ENCODE assay signal across 21 cellular contexts in the genomic region with DNA sequence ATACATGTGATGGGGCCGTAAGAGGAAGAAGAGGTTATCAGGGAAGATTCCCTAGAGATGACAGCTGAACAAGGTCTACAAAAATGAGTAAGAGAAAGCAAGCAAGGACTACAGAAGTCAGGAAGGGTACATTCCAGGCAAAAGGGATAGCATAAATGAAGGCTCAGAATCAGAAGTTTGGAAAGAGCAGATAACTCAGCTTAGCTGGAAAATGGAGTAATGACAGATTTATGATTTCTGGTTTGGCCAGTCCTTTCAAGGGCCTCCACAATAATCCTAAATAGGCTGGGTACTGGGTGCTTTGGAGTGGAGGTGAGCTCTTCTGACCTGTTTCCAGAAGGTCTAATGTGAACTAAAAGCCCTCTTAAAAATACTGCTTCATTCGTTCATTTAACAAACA.
DNase-seq lines count a peak whose midpoint lies in the region; ATAC-seq, FAIRE-seq and TF ChIP-seq lines count a peak whose summit lies in the region.
"Had no signal": no experiment of that assay in that cellular context is flagged by ENCODE, and none has a peak within 500 bp of the region (broad histone marks: within the 10 kb centered on the region; RNA-seq: fewer than 3 reads in every experiment).

No MANE protein-coding gene starts in this region.

- no peaks in the 10 kb centered on the region for H3K27me3 Mint-ChIP-seq in activated T-cell treated with anti-CD3 and anti-CD28 coated beads, Interleukin-2, amount 50 U/mL, for 72 hours (ENCODE audit: low read depth)
- no peaks in the 10 kb centered on the region for H3K27me3 Mint-ChIP-seq in astrocyte (ENCODE audit: low read depth, unreplicated experiment)
- H3K27me3 Mint-ChIP-seq in stimulated activated memory B cell treated with anti-CD40 and anti-IgM and Interleukin-4, amounts not matched to agents 10 μg/mL and 1 μg/mL and 100 μg/mL, for 72 hours, result no peaks in the 10 kb centered on the region
- no peaks in the 10 kb centered on the region for H3K27me3 Mint-ChIP-seq in endodermal cell (ENCODE audit: insufficient read depth)
- H3K27me3 Mint-ChIP-seq: B cell had no signal

- H3K4me1 Mint-ChIP-seq in activated T-cell treated with anti-CD3 and anti-CD28 coated beads, Interleukin-2, amount 50 U/mL, for 72 hours (ENCODE audit: low read depth), result no peaks in the 10 kb centered on the region
- H3K4me1 Mint-ChIP-seq in astrocyte (ENCODE audit: low read depth, unreplicated experiment) (peaks cover 6% of the 10 kb centered on the region), endodermal cell (peaks cover 28% of the 10 kb centered on the region)
- peaks cover 32% of the 10 kb centered on the region for H3K4me1 Mint-ChIP-seq in stimulated activated memory B cell treated with anti-CD40 and anti-IgM and Interleukin-4, amounts not matched to agents 10 μg/mL and 1 μg/mL and 100 μg/mL, for 72 hours

- no peaks in the 10 kb centered on the region for H3K4me1 ChIP-seq in astrocyte (ENCODE audit: insufficient read depth, low read length)
- H3K4me1 ChIP-seq in endodermal cell (ENCODE audit: control insufficient read depth, insufficient read depth, low read length), result no peaks in the 10 kb centered on the region

- no peaks in the 10 kb centered on the region for H3K27me3 ChIP-seq in astrocyte (ENCODE audit: insufficient read depth, low read length)
- H3K27me3 ChIP-seq in endodermal cell (ENCODE audit: control insufficient read depth, insufficient read depth, low read length, poor library complexity, severe bottlenecking), result no peaks in the 10 kb centered on the region

- peaks cover 0 to 2% of the 10 kb centered on the region in 2 donors for H3K36me3 Mint-ChIP-seq in activated T-cell treated with anti-CD3 and anti-CD28 coated beads, Interleukin-2, amount 50 U/mL, for 72 hours (ENCODE audit: insufficient read depth in 2 of 2)
- H3K36me3 Mint-ChIP-seq in astrocyte (ENCODE audit: low read depth, unreplicated experiment), result peaks cover 12% of the 10 kb centered on the region
- H3K36me3 Mint-ChIP-seq in stimulated activated memory B cell treated with anti-CD40 and anti-IgM and Interleukin-4, amounts not matched to agents 10 μg/mL and 1 μg/mL and 100 μg/mL, for 72 hours, result peaks cover 31% of the 10 kb centered on the region
- H3K36me3 Mint-ChIP-seq in endodermal cell (ENCODE audit: low read depth), result no peaks in the 10 kb centered on the region

- TF ChIP-seq CTCF in astrocyte (IDR thresholded peaks at IDR 0.05; ENCODE audit: insufficient read depth, low read depth, low read length), result no peak
- TF ChIP-seq CTCF in fibroblast of villous mesenchyme (IDR thresholded peaks at IDR 0.05; ENCODE audit: insufficient read depth, low read depth, low read length), result no peak
- TF ChIP-seq CTCF in endodermal cell (conservative IDR thresholded peaks at IDR 0.05), result no peak

- no peak for DNase-seq in activated T-cell treated with anti-CD3 and anti-CD28 coated beads, Interleukin-2, amount 50 U/mL, for 72 hours
- DNase-seq in activated T-cell treated with anti-CD3 and anti-CD28 coated beads, Interleukin-2, amount 50 U/mL, for 1 hour, result no peak
- DNase-seq in astrocyte (ENCODE audit: low read depth) (no peak), fibroblast of villous mesenchyme (ENCODE audit: low read depth) (peak; percentile 36), endodermal cell (no peak)
- no peak for DNase-seq in activated CD4-positive, alpha-beta T cell treated with anti-CD3 and anti-CD28 coated beads for 48 hours
- DNase-seq: GOT3, NCI-H1105, NCI-H146, NCI-H2029, NCI-H2171, NCI-H345, NCI-H524 treated with DMSO at 0.1 percent for 48 hours, PC-3, RPMI8226, SIG-M5, SK-N-SH had no signal

- H3K9me3 Mint-ChIP-seq in activated T-cell treated with anti-CD3 and anti-CD28 coated beads, Interleukin-2, amount 50 U/mL, for 72 hours, result no peaks in the 10 kb centered on the region
- H3K9me3 Mint-ChIP-seq in astrocyte (ENCODE audit: unreplicated experiment) (no peaks in the 10 kb centered on the region), endodermal cell (no peaks in the 10 kb centered on the region)
- H3K9me3 Mint-ChIP-seq in stimulated activated memory B cell treated with anti-CD40 and anti-IgM and Interleukin-4, amounts not matched to agents 10 μg/mL and 1 μg/mL and 100 μg/mL, for 72 hours, result no peaks in the 10 kb centered on the region

- H3K27ac ChIP-seq in astrocyte (ENCODE audit: low read depth, low read length) (no peak overlapping the region), endodermal cell (ENCODE audit: low read depth, low read length) (no peak overlapping the region)

- FAIRE-seq in astrocyte (lab: Jason Lieb, UNC), result peak; percentile 41
- FAIRE-seq: HTR-8/SVneo had no signal

- H3K4me3 ChIP-seq in astrocyte (ENCODE audit: insufficient read depth, low read depth, low read length) (no peak overlapping the region), fibroblast of villous mesenchyme (ENCODE audit: low read depth, low read length) (no peak overlapping the region), endodermal cell (ENCODE audit: low read length) (no peak overlapping the region)

- H3K9ac ChIP-seq in astrocyte (ENCODE audit: low read length), result no peak overlapping the region
- no peak overlapping the region for H3K9ac ChIP-seq in endodermal cell (ENCODE audit: extremely low read depth, low read length, poor library complexity, severe bottlenecking)
- H3K9ac ChIP-seq: SK-N-SH had no signal

- no peak for ATAC-seq in activated T-cell treated with anti-CD3 and anti-CD28 coated beads, Interleukin-2, amount 50 U/mL, for 72 hours (replicated peaks in 1 of 2)
- no peak for ATAC-seq in stimulated activated memory B cell treated with anti-CD40 and anti-IgM and Interleukin-4, amounts not matched to agents 10 μg/mL and 1 μg/mL and 100 μg/mL, for 72 hours
- no peak for ATAC-seq in GM19467 (IDR thresholded peaks at IDR 0.05; ENCODE audit: unreplicated experiment)
- ATAC-seq: PC-3 had no signal

- H3K9me3 ChIP-seq in astrocyte (ENCODE audit: insufficient read depth, low read depth, low read length), result no peaks in the 10 kb centered on the region
- peaks cover 9% of the 10 kb centered on the region for H3K9me3 ChIP-seq in endodermal cell (ENCODE audit: control insufficient read depth, low read length)
- H3K9me3 ChIP-seq: SK-N-SH had no signal

- no peaks in the 10 kb centered on the region for H3K36me3 ChIP-seq in astrocyte (ENCODE audit: insufficient read depth, low read length)
- H3K36me3 ChIP-seq in endodermal cell (ENCODE audit: control insufficient read depth, insufficient read depth, low read length), result no peaks in the 10 kb centered on the region

- no peak overlapping the region for H3K4me2 ChIP-seq in astrocyte (ENCODE audit: low read length)
- H3K4me2 ChIP-seq: SK-N-SH had no signal

- H3K27ac Mint-ChIP-seq in activated T-cell treated with anti-CD3 and anti-CD28 coated beads, Interleukin-2, amount 50 U/mL, for 72 hours, result peak overlapping the region; percentile 1
- no peak overlapping the region for H3K27ac Mint-ChIP-seq in astrocyte (ENCODE audit: unreplicated experiment)
- peak overlapping the region; percentile 1 for H3K27ac Mint-ChIP-seq in stimulated activated memory B cell treated with anti-CD40 and anti-IgM and Interleukin-4, amounts not matched to agents 10 μg/mL and 1 μg/mL and 100 μg/mL, for 72 hours
- no peak overlapping the region for H3K27ac Mint-ChIP-seq in endodermal cell
- H3K27ac Mint-ChIP-seq: B cell had no signal

- no peaks in the 10 kb centered on the region for H3K79me2 ChIP-seq in astrocyte (ENCODE audit: insufficient read depth, low read length)

- no peak overlapping the region for H2AFZ ChIP-seq in astrocyte (ENCODE audit: low read depth, low read length)

- WGBS in endodermal cell (ENCODE audit: insufficient coverage in 1 of 2, insufficient read length in 1 of 2), 2 experiments, result 81 to 94% methylated on average over 1 to 2 of the region's 2 CpGs

- no peak overlapping the region for H3K4me3 Mint-ChIP-seq in activated T-cell treated with anti-CD3 and anti-CD28 coated beads, Interleukin-2, amount 50 U/mL, for 72 hours
- H3K4me3 Mint-ChIP-seq in astrocyte (ENCODE audit: unreplicated experiment) (no peak overlapping the region), endodermal cell (no peak overlapping the region)
- no peak overlapping the region for H3K4me3 Mint-ChIP-seq in stimulated activated memory B cell treated with anti-CD40 and anti-IgM and Interleukin-4, amounts not matched to agents 10 μg/mL and 1 μg/mL and 100 μg/mL, for 72 hours
- H3K4me3 Mint-ChIP-seq: B cell had no signal

- H4K20me1 ChIP-seq in astrocyte (ENCODE audit: insufficient read depth, low read length), result no peaks in the 10 kb centered on the region

Comparison
In these comparisons a context has a peak if more than half of its experiments do, and no peak if none do; other contexts are left out.
1. H3K27ac Mint-ChIP-seq: peak in activated T-cell treated with anti-CD3 and anti-CD28 coated beads, Interleukin-2, amount 50 U/mL, for 72 hours (single experiment) and stimulated activated memory B cell treated with anti-CD40 and anti-IgM and Interleukin-4, amounts not matched to agents 10 μg/mL and 1 μg/mL and 100 μg/mL, for 72 hours (single experiment); none in astrocyte (single experiment) and endodermal cell (single experiment).